In the genomic region with DNA sequence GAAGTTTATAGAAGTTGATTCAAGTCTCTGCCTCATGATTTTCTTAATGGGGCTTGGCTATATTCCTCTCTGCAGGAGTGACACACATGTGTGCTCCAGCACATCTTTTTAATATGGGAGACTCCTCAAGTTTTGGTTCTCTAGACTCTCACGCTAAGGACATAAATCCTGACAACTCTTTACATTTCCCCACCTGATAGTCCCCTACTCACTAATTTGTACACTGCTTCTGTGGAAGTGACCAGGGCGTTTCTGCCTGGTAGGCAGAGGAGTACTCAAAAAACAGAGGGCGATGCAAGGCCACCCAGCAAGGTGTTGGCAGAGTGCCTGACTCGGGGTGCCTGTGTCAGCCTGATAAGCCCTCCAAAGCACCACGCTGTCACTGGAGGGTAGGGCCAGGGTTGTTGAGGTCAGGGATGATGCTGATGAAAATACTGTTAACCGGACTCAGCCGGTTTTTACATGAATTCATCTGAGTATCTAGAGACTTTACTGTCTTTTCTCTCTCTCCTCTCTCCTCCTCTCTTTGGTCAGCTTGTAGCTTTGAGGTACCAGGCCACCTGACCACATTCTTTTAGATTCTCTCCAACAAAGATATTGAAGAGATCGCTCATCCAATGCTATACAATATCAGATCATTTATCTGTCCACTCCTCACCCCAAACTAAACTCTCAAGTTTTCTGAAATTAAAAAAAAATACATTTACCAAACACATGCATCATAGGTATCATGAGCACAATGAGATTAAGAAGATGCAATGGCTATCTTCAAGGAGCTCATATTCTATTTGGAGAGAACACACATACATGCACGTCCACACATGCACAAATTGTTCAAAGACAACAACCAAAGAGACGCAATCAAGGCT, we compare ENCODE assay signal across 13 cellular contexts.
A peak's percentile ranks its signal among the peaks of the same experiment; 100 is the strongest.
DNase-seq lines count a peak whose midpoint lies in the region; ATAC-seq and TF ChIP-seq lines count a peak whose summit lies in the region.
"Had no signal": no experiment of that assay in that cellular context is flagged by ENCODE, and none has a peak within 500 bp of the region (broad histone marks: within the 10 kb centered on the region; RNA-seq: fewer than 3 reads in every experiment).

No MANE protein-coding gene starts in this region.

- H3K27me3 ChIP-seq in Loucy (ENCODE audit: insufficient read depth, low read length, poor library complexity, severe bottlenecking), result no peaks in the 10 kb centered on the region
- no peaks in the 10 kb centered on the region for H3K27me3 ChIP-seq in colonic mucosa
- no peaks in the 10 kb centered on the region for H3K27me3 ChIP-seq in tibial artery
- H3K27me3 ChIP-seq: body of pancreas had no signal

- H3K9me3 ChIP-seq in Loucy (ENCODE audit: insufficient read depth, low read depth, low read length), result no peaks in the 10 kb centered on the region
- H3K9me3 ChIP-seq in colonic mucosa, result no peaks in the 10 kb centered on the region
- no peaks in the 10 kb centered on the region for H3K9me3 ChIP-seq in mesodermal cell (ENCODE audit: control insufficient read depth, low read length)
- H3K9me3 ChIP-seq in tibial artery, result no peaks in the 10 kb centered on the region
- H3K9me3 ChIP-seq: body of pancreas had no signal

- peaks cover 61% of the 10 kb centered on the region for H3K4me1 ChIP-seq in Loucy (ENCODE audit: insufficient read depth, low read length, poor library complexity, severe bottlenecking)
- peaks cover 10% of the 10 kb centered on the region for H3K4me1 ChIP-seq in colonic mucosa
- peaks cover 26% of the 10 kb centered on the region for H3K4me1 ChIP-seq in mesodermal cell (ENCODE audit: control insufficient read depth, insufficient read depth, low read length, poor library complexity, severe bottlenecking)
- H3K4me1 ChIP-seq in tibial artery, result peaks cover 9 to 33% (median 22%) of the 10 kb centered on the region in 4 donors

- no peaks in the 10 kb centered on the region for H3K9me2 ChIP-seq in Loucy (replicated peaks; ENCODE audit: low read depth, low read length)

- TF ChIP-seq CTCF in Loucy (conservative IDR thresholded peaks at IDR 0.05; ENCODE audit: low read length), result no peak
- TF ChIP-seq CTCF in colonic mucosa (IDR thresholded peaks at IDR 0.05), result no peak
- TF ChIP-seq CTCF in tibial artery (IDR thresholded peaks at IDR 0.05), result no peak

- DNase-seq in colonic mucosa, result peak; percentile 54
- no peak for DNase-seq in tibial artery
- no peak for DNase-seq in activated CD4-positive, alpha-beta T cell treated with anti-CD3 and anti-CD28 coated beads, Interleukin-2, amount 50 U/mL, for 48 hours
- no peak for DNase-seq in stimulated activated CD4-positive, alpha-beta T cell treated with anti-CD3 and anti-CD28 coated beads, Interleukin-4, amount 100 ng/mL, for 1 hour
- DNase-seq: activated gamma-delta T cell; effector CD8-positive, alpha-beta T cell; foreskin fibroblast; NCI-H2029 treated with DMSO at 0.1 percent for 48 hours had no signal

- H4K20me1 ChIP-seq in Loucy (ENCODE audit: insufficient read depth, low read length, poor library complexity, severe bottlenecking), result no peaks in the 10 kb centered on the region

- H2AFZ ChIP-seq in Loucy (ENCODE audit: low read length), result no peak overlapping the region

- H3F3A ChIP-seq in Loucy (ENCODE audit: low read depth), result no peaks in the 10 kb centered on the region; the same call in 1 of the 2 replicates

- intact Hi-C loops in colonic mucosa (cut with DNase I) (no loop called here), tibial artery (cut with DNase I; ENCODE audit: low total_unique reads) (no loop called here)

- no peaks in the 10 kb centered on the region for H3K79me2 ChIP-seq in Loucy (ENCODE audit: insufficient read depth, low read length)

- H3K4me3 ChIP-seq in Loucy (ENCODE audit: low read length, poor library complexity, severe bottlenecking) (no peak overlapping the region), colonic mucosa (no peak overlapping the region), mesodermal cell (ENCODE audit: extremely low read depth, insufficient read depth, low read length, poor library complexity, severe bottlenecking) (no peak overlapping the region), tibial artery (no peak overlapping the region)
- H3K4me3 ChIP-seq: body of pancreas had no signal

- 93 to 98% methylated on average over 6 to 9 of the region's 10 CpGs for WGBS in mesodermal cell (ENCODE audit: insufficient coverage in 2 of 2), 2 experiments

- no peaks in the 10 kb centered on the region for H3K36me3 ChIP-seq in Loucy (ENCODE audit: insufficient read depth, low read length)
- no peaks in the 10 kb centered on the region for H3K36me3 ChIP-seq in colonic mucosa
- H3K36me3 ChIP-seq in mesodermal cell (ENCODE audit: control insufficient read depth, insufficient read depth, low read length), result no peaks in the 10 kb centered on the region
- no peaks in the 10 kb centered on the region for H3K36me3 ChIP-seq in tibial artery

- peak overlapping the region; percentile 30 for H3K4me2 ChIP-seq in Loucy (ENCODE audit: low read depth, low read length, poor library complexity, severe bottlenecking)

- ATAC-seq in HG03097 (IDR thresholded peaks at IDR 0.05; ENCODE audit: low FRiP score, unreplicated experiment) (no peak), GM18909 (IDR thresholded peaks at IDR 0.05; ENCODE audit: poor library complexity, unreplicated experiment) (no peak)

- H3K9ac ChIP-seq in Loucy (ENCODE audit: low read depth, low read length, poor library complexity, severe bottlenecking) (peak overlapping the region; percentile 31), colonic mucosa (ENCODE audit: low read depth in 2 of 2, low read length in 2 of 2) (no peak overlapping the region)

- H3K27ac ChIP-seq in colonic mucosa (peak overlapping the region; percentile 72), mesodermal cell (ENCODE audit: low read depth, low read length, severe bottlenecking) (peak overlapping the region; percentile 79), tibial artery (peak overlapping the region; percentile 70 to 73)
- H3K27ac ChIP-seq: body of pancreas had no signal
